27 cellular contexts compared by ENCODE assay signal in the genomic region with DNA sequence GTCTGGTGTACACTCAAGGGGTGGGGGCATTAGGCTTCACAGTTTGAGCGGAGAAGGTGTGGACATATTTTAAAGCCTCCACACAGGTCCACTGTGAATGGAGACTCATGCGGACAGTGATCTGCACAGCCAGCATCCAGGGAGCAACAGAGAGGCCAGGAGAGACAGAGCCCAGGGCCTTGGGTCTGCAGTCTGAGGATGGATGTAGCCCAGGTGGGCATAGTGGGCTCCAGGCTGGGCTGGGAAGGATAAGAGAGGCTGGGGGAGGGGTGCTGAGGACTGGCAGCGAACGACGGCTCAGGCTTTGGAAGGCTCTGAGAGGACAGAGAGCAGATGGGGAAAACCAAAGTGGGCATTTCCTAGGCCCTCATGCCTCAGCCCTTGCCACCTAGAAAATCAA.
"Had no signal": no experiment of that assay in that cellular context is flagged by ENCODE, and none has a peak within 500 bp of the region (broad histone marks: within the 10 kb centered on the region; RNA-seq: fewer than 3 reads in every experiment).

No MANE protein-coding gene starts in this region.

- H3K27ac ChIP-seq: colonic mucosa, gastrocnemius medialis, hepatocyte, ovary, psoas muscle, thyroid gland, VCaP had no signal

- H3K36me3 ChIP-seq: colonic mucosa, gastrocnemius medialis, ovary, thyroid gland had no signal

- H3K27me3 Mint-ChIP-seq: stimulated activated memory B cell treated with anti-CD40 and anti-IgM and Interleukin-4, amounts not matched to agents 10 μg/mL and 1 μg/mL and 100 μg/mL, for 72 hours had no signal

- H3K9me3 ChIP-seq: colonic mucosa, gastrocnemius medialis, ovary, psoas muscle, thyroid gland had no signal

- ATAC-seq: activated naive CD4-positive, alpha-beta T cell treated with anti-CD3 and anti-CD28 coated beads, Interleukin-2, amount 50 U/mL, for 72 hours; gastrocnemius medialis; left cardiac atrium; psoas muscle; stimulated activated memory B cell treated with anti-CD40 and anti-IgM and Interleukin-4, amounts not matched to agents 10 μg/mL and 1 μg/mL and 100 μg/mL, for 72 hours; stimulated activated naive CD8-positive, alpha-beta T cell treated with anti-CD3 and anti-CD28 coated beads, Interleukin-15, amount 100 ng/mL, for 72 hours had no signal

- DNase-seq: activated CD4-positive, alpha-beta memory T cell treated with anti-CD3 and anti-CD28 coated beads for 36 hours; activated CD4-positive, alpha-beta T cell treated with anti-CD3 and anti-CD28 coated beads for 4 hours; activated gamma-delta T cell treated with Interleukin-2 at 50 U/mL for 16 hours; activated T-cell treated with anti-CD3 and anti-CD28 coated beads for 4 hours; cerebellar nuclear complex; effector memory CD4-positive, alpha-beta T cell; gastrocnemius medialis; left cardiac atrium; mammary epithelial cell; ovary; psoas muscle; stimulated activated CD4-positive, alpha-beta T cell treated with anti-CD3 and anti-CD28 coated beads, Interleukin-1b, Interleukin-23, amount 100 ng/mL, for 48 hours; stimulated activated CD4-positive, alpha-beta T cell treated with anti-CD3 and anti-CD28 coated beads, Interleukin-4, amount 100 ng/mL, for 4 hours; stimulated activated CD8-positive, alpha-beta memory T cell treated with anti-CD3 and anti-CD28 coated beads, Interleukin-4, amount 100 ng/mL, for 48 hours; stimulated activated naive CD8-positive, alpha-beta T cell treated with anti-CD3 and anti-CD28 coated beads, Interleukin-15, amount 100 ng/mL, for 72 hours; T-helper 1 cell; thyroid gland had no signal

- FAIRE-seq: keratinocyte had no signal

- H3K27me3 ChIP-seq: colonic mucosa, hepatocyte, ovary, thyroid gland had no signal

- H3K36me3 Mint-ChIP-seq: activated CD4-positive, alpha-beta memory T cell treated with anti-CD3 and anti-CD28 coated beads for 36 hours; activated naive CD4-positive, alpha-beta T cell treated with anti-CD3 and anti-CD28 coated beads, Interleukin-2, amount 50 U/mL, for 72 hours; stimulated activated memory B cell treated with anti-CD40 and anti-IgM and Interleukin-4, amounts not matched to agents 10 μg/mL and 1 μg/mL and 100 μg/mL, for 72 hours had no signal

- H3K4me3 ChIP-seq: colonic mucosa, gastrocnemius medialis, hepatocyte, ovary, psoas muscle, smooth muscle cell, thyroid gland had no signal

- H3K4me1 Mint-ChIP-seq: nephron; stimulated activated memory B cell treated with anti-CD40 and anti-IgM and Interleukin-4, amounts not matched to agents 10 μg/mL and 1 μg/mL and 100 μg/mL, for 72 hours; stimulated activated naive CD8-positive, alpha-beta T cell treated with anti-CD3 and anti-CD28 coated beads, Interleukin-15, amount 100 ng/mL, for 72 hours had no signal

- H3K4me3 Mint-ChIP-seq: activated CD4-positive, alpha-beta memory T cell treated with anti-CD3 and anti-CD28 coated beads for 36 hours; activated T-helper 1 cell treated with anti-CD3 and anti-CD28 coated beads, Interleukin-12 subunit alpha, Interleukin-12 subunit beta, Interleukin-2, Interleukin-4 antibody, amounts not matched to agents 30 ng/mL and 10 ng/mL and 1 ng/mL, durations not matched to agents 14 hours and 24 hours and 36 hours; nephron; stimulated activated memory B cell treated with anti-CD40 and anti-IgM and Interleukin-4, amounts not matched to agents 10 μg/mL and 1 μg/mL and 100 μg/mL, for 72 hours; stimulated activated naive CD8-positive, alpha-beta T cell treated with anti-CD3 and anti-CD28 coated beads, Interleukin-15, amount 100 ng/mL, for 72 hours; T-helper 2 cell treated with Interferon-gamma antibody and Interleukin-4, amounts not matched to agents 5 μg/mL and 100 μg/mL, for 36 hours had no signal

- H3K4me1 ChIP-seq: colonic mucosa, gastrocnemius medialis, psoas muscle, thyroid gland had no signal

- H3K27ac Mint-ChIP-seq: activated CD4-positive, alpha-beta memory T cell treated with anti-CD3 and anti-CD28 coated beads for 36 hours; activated T-helper 1 cell treated with anti-CD3 and anti-CD28 coated beads, Interleukin-12 subunit alpha, Interleukin-12 subunit beta, Interleukin-2, Interleukin-4 antibody, amounts not matched to agents 30 ng/mL and 10 ng/mL and 1 ng/mL, durations not matched to agents 14 hours and 24 hours and 36 hours; nephron; stimulated activated memory B cell treated with anti-CD40 and anti-IgM and Interleukin-4, amounts not matched to agents 10 μg/mL and 1 μg/mL and 100 μg/mL, for 72 hours; stimulated activated naive CD8-positive, alpha-beta T cell treated with anti-CD3 and anti-CD28 coated beads, Interleukin-15, amount 100 ng/mL, for 72 hours; T-helper 2 cell treated with Interferon-gamma antibody and Interleukin-4, amounts not matched to agents 5 μg/mL and 100 μg/mL, for 36 hours had no signal

- H3K9me3 Mint-ChIP-seq: activated CD4-positive, alpha-beta memory T cell treated with anti-CD3 and anti-CD28 coated beads for 36 hours; activated naive CD4-positive, alpha-beta T cell treated with anti-CD3 and anti-CD28 coated beads, Interleukin-2, amount 50 U/mL, for 72 hours; activated T-helper 1 cell treated with anti-CD3 and anti-CD28 coated beads, Interleukin-12 subunit alpha, Interleukin-12 subunit beta, Interleukin-2, Interleukin-4 antibody, amounts not matched to agents 30 ng/mL and 10 ng/mL and 1 ng/mL, durations not matched to agents 14 hours and 24 hours and 36 hours; nephron; stimulated activated memory B cell treated with anti-CD40 and anti-IgM and Interleukin-4, amounts not matched to agents 10 μg/mL and 1 μg/mL and 100 μg/mL, for 72 hours; stimulated activated naive CD8-positive, alpha-beta T cell treated with anti-CD3 and anti-CD28 coated beads, Interleukin-15, amount 100 ng/mL, for 72 hours; T-helper 2 cell treated with Interferon-gamma antibody and Interleukin-4, amounts not matched to agents 5 μg/mL and 100 μg/mL, for 36 hours had no signal
